Comparison of ENCODE assay signal across 9 cellular contexts in genomic region chr2:105144128-105144940, GRCh38.
DNase-seq lines count a peak whose midpoint lies in the region; ATAC-seq, FAIRE-seq and TF ChIP-seq lines count a peak whose summit lies in the region.
"Had no signal": no experiment of that assay in that cellular context is flagged by ENCODE, and none has a peak within 500 bp of the region (broad histone marks: within the 10 kb centered on the region; RNA-seq: fewer than 3 reads in every experiment).

No MANE protein-coding gene starts in this region.

- no peak for TF ChIP-seq RAD21 in HepG2 (CRISPR knock-in tag; IDR thresholded peaks at IDR 0.05)

- H3K4me1 ChIP-seq in HepG2 (ENCODE audit: insufficient read depth, low read length) (no peaks in the 10 kb centered on the region), right lobe of liver (no peaks in the 10 kb centered on the region), mesenchymal stem cell (ENCODE audit: control insufficient read depth, insufficient read depth, low read depth, low read length) (peaks cover 12% of the 10 kb centered on the region), gastrocnemius medialis (peaks cover 0 to 3% of the 10 kb centered on the region in 2 donors)

- H3K9me3 ChIP-seq in HepG2 (ENCODE audit: low read length): no peaks in the 10 kb centered on the region
- H3K9me3 ChIP-seq in right lobe of liver: no peaks in the 10 kb centered on the region
- no peaks in the 10 kb centered on the region for H3K9me3 ChIP-seq in mesenchymal stem cell (ENCODE audit: control insufficient read depth, low read length)
- H3K9me3 ChIP-seq in gastrocnemius medialis: no peaks in the 10 kb centered on the region

- no peak overlapping the region for H2BK15ac ChIP-seq in mesenchymal stem cell (ENCODE audit: low read depth, poor library complexity, severe bottlenecking)

- intact Hi-C loops in HepG2 (cut with micrococcal nuclease; ENCODE audit: unreplicated experiment) (no loop called here), right lobe of liver (cut with DNase I) (no loop called here), gastrocnemius medialis (cut with DNase I; ENCODE audit: low total_unique reads) (no loop called here)
- intact Hi-C loops in activated CD8-positive, alpha-beta T cell treated with anti-CD3 and anti-CD28 coated beads for 36 hours (cut with micrococcal nuclease): no loop called here

- H3K18ac ChIP-seq in mesenchymal stem cell (ENCODE audit: low read depth in 1 of 2, low read length in 2 of 2): no peak overlapping the region

- no peak overlapping the region for H2BK120ac ChIP-seq in mesenchymal stem cell (ENCODE audit: low read depth, low read length)

- H3K4me3 Mint-ChIP-seq in activated CD8-positive, alpha-beta T cell treated with anti-CD3 and anti-CD28 coated beads for 36 hours: peak overlapping the region; percentile 64

- no peak overlapping the region for H4K91ac ChIP-seq in mesenchymal stem cell (ENCODE audit: low read length)

- H3K14ac ChIP-seq in mesenchymal stem cell (ENCODE audit: low read length in 2 of 2): no peak overlapping the region

- no peaks in the 10 kb centered on the region for H4K20me1 ChIP-seq in HepG2 (ENCODE audit: insufficient read depth, low read length)

- FAIRE-seq in HepG2 (lab: Jason Lieb, UNC): no peak

- POLR2A ChIA-PET in HepG2 (lab: Yijun Ruan, JAX): no interaction called here
- POLR2A ChIA-PET in activated CD8-positive, alpha-beta T cell treated with anti-CD3 and anti-CD28 coated beads for 36 hours (lab: Charles Lee): no interaction called here

- H3K9ac ChIP-seq in HepG2 (ENCODE audit: insufficient read depth, low read depth, low read length) (no peak overlapping the region), mesenchymal stem cell (ENCODE audit: low read length) (no peak overlapping the region)

- no peaks in the 10 kb centered on the region for H3K9me3 Mint-ChIP-seq in activated CD8-positive, alpha-beta T cell treated with anti-CD3 and anti-CD28 coated beads for 36 hours

- WGBS in HepG2 (ENCODE audit: low lambda C conversion rate): 20% methylated on average over 27 of the region's 66 CpGs
- 26% methylated on average over 10 of the region's 66 CpGs for WGBS in right lobe of liver (ENCODE audit: insufficient coverage, low coverage, low lambda C conversion rate, missing lambda C conversion rate)
- WGBS in mesenchymal stem cell: 16% methylated on average over 45 of the region's 66 CpGs

- no peak overlapping the region for H3K27ac ChIP-seq in HepG2 (ENCODE audit: extremely low read length, insufficient read depth, low read length)
- no peak overlapping the region for H3K27ac ChIP-seq in right lobe of liver
- H3K27ac ChIP-seq in mesenchymal stem cell (ENCODE audit: low read length, poor library complexity, severe bottlenecking): no peak overlapping the region
- H3K27ac ChIP-seq in gastrocnemius medialis: no peak overlapping the region

- H2AK5ac ChIP-seq in mesenchymal stem cell (ENCODE audit: low read length, severe bottlenecking): no peak overlapping the region

- H3K79me1 ChIP-seq in mesenchymal stem cell (replicated peaks; ENCODE audit: low read length, poor library complexity, severe bottlenecking): no peaks in the 10 kb centered on the region

- in situ Hi-C loops in HepG2 (cut with HindIII; ENCODE audit: extremely low pct_ligation_motif_present, low pct_unique_long_range_greater_than_20kb) (no loop called here), gastrocnemius medialis (cut with MboI; ENCODE audit: low sequenced_read_pairs in 4 of 4) (no loop called here)

- TF ChIP-seq EP300 in HepG2 (IDR thresholded peaks at IDR 0.05; ENCODE audit: low read depth in 2 of 2, low read length in 2 of 2) (no peak), HepG2 (CRISPR knock-in tag; IDR thresholded peaks at IDR 0.05; ENCODE audit: borderline replicate concordance) (no peak)

- DNase-seq in HepG2 (ENCODE audit: low spot score) (no peak), right lobe of liver (no peak), mesenchymal stem cell (no peak), gastrocnemius medialis (no peak)
- DNase-seq in activated CD8-positive, alpha-beta T cell treated with anti-CD3 and anti-CD28 coated beads for 36 hours: no peak
- no peak for DNase-seq in stimulated activated naive CD4-positive, alpha-beta T cell (lab: John Stamatoyannopoulos, UW)
- DNase-seq: activated gamma-delta T cell had no signal

- peaks cover 38% of the 10 kb centered on the region for H3K27me3 Mint-ChIP-seq in activated CD8-positive, alpha-beta T cell treated with anti-CD3 and anti-CD28 coated beads for 36 hours

- no peaks in the 10 kb centered on the region for H3K36me3 ChIP-seq in HepG2 (replicated peaks in 1 of 2; ENCODE audit: control insufficient read depth in 1 of 2, insufficient read depth in 2 of 2, low read length in 2 of 2)
- no peaks in the 10 kb centered on the region for H3K36me3 ChIP-seq in right lobe of liver
- H3K36me3 ChIP-seq in mesenchymal stem cell (ENCODE audit: control insufficient read depth in 1 of 2, insufficient read depth in 2 of 2, low read depth in 1 of 2, low read length in 2 of 2): no peaks in the 10 kb centered on the region
- H3K36me3 ChIP-seq in gastrocnemius medialis: no peaks in the 10 kb centered on the region

- ATAC-seq in HepG2 (no peak), right lobe of liver (no peak), GM18907 (IDR thresholded peaks at IDR 0.05; ENCODE audit: unreplicated experiment) (no peak), gastrocnemius medialis (no peak), GM19452 (IDR thresholded peaks at IDR 0.05; ENCODE audit: unreplicated experiment) (no peak)
- no peak for ATAC-seq in activated CD8-positive, alpha-beta T cell treated with anti-CD3 and anti-CD28 coated beads for 36 hours

- H2AFZ ChIP-seq in HepG2 (ENCODE audit: low read length) (no peak overlapping the region), mesenchymal stem cell (ENCODE audit: low read depth, low read length) (no peak overlapping the region)

- H4K8ac ChIP-seq in mesenchymal stem cell (ENCODE audit: low read length): no peak overlapping the region

- no peak overlapping the region for H2BK12ac ChIP-seq in mesenchymal stem cell (ENCODE audit: low read length in 2 of 2)

- CTCF ChIA-PET in HepG2 (lab: Yijun Ruan, JAX; ENCODE audit: low intra/inter-chr PET ratio, low total read pairs): no interaction called here
- CTCF ChIA-PET in activated CD8-positive, alpha-beta T cell treated with anti-CD3 and anti-CD28 coated beads for 36 hours (lab: Charles Lee): interaction anchor here (0.8 to 1.9 kb wide), 2 partner anchors 30 to 89 kb away, joined by 3 to 4 read pairs; no protein-coding TSS in a partner anchor

- no TSS peak for BruUV-seq in HepG2 (replicated peaks; lab: Mats Ljungman, UMichigan)

- peak overlapping the region; percentile 17 for H3K27ac Mint-ChIP-seq in activated CD8-positive, alpha-beta T cell treated with anti-CD3 and anti-CD28 coated beads for 36 hours

- H3K79me2 ChIP-seq in HepG2 (ENCODE audit: insufficient read depth, low read length): no peaks in the 10 kb centered on the region

- H3K23ac ChIP-seq in mesenchymal stem cell (ENCODE audit: low read length in 2 of 2): peak overlapping the region in 1 of 2 experiments; percentile 14

- no peak for TF ChIP-seq CTCF in HepG2 (CRISPR knock-in tag; IDR thresholded peaks at IDR 0.05)
- TF ChIP-seq CTCF in right lobe of liver (IDR thresholded peaks at IDR 0.05): no peak
- no peak for TF ChIP-seq CTCF in activated CD8-positive, alpha-beta T cell treated with anti-CD3 and anti-CD28 coated beads for 36 hours (IDR thresholded peaks at IDR 0.05)
- TF ChIP-seq CTCF in gastrocnemius medialis (IDR thresholded peaks at IDR 0.05 in 4 of 5, conservative IDR thresholded peaks at IDR 0.05 in 1 of 5): no peak

- TF ChIP-seq POLR2A in HepG2 (IDR thresholded peaks at IDR 0.05; ENCODE audit: insufficient read depth in 1 of 2, low read depth in 2 of 2, low read length in 2 of 2) (no peak), right lobe of liver (IDR thresholded peaks at IDR 0.05) (no peak), gastrocnemius medialis (IDR thresholded peaks at IDR 0.05) (no peak)

- H3K4me3 ChIP-seq in HepG2 (replicated peaks in 1 of 3; ENCODE audit: insufficient read depth in 1 of 3, low read depth in 2 of 3, low read length in 3 of 3) (no peak overlapping the region; a peak in 1 of 6 replicates), right lobe of liver (peak overlapping the region in 1 of 3 donors; percentile 24), mesenchymal stem cell (ENCODE audit: insufficient read depth in 1 of 2, low read depth in 1 of 2, low read length in 2 of 2) (peak overlapping the region in 1 of 2 experiments; percentile 62), gastrocnemius medialis (peak overlapping the region in 1 of 4 donors; percentile 17)

- peaks cover 10% of the 10 kb centered on the region for H3K4me1 Mint-ChIP-seq in activated CD8-positive, alpha-beta T cell treated with anti-CD3 and anti-CD28 coated beads for 36 hours (ENCODE audit: low read depth)

- no peaks in the 10 kb centered on the region for H3K36me3 Mint-ChIP-seq in activated CD8-positive, alpha-beta T cell treated with anti-CD3 and anti-CD28 coated beads for 36 hours (ENCODE audit: low read depth)

- H3K4me2 ChIP-seq in HepG2 (ENCODE audit: low read depth, low read length) (no peak overlapping the region), mesenchymal stem cell (ENCODE audit: low read length, poor library complexity, severe bottlenecking) (peak overlapping the region; percentile 91)

- peaks cover 5 to 60% of the 10 kb centered on the region in 2 experiments; a peak in 3 of 5 replicates for H3K27me3 ChIP-seq in HepG2 (ENCODE audit: control insufficient read depth in 1 of 2, insufficient read depth in 2 of 2, low read length in 2 of 2)
- H3K27me3 ChIP-seq in right lobe of liver: no peaks in the 10 kb centered on the region
- H3K27me3 ChIP-seq in mesenchymal stem cell (ENCODE audit: control insufficient read depth in 1 of 2, insufficient read depth in 1 of 2, low read length in 2 of 2): peaks cover 38 to 71% of the 10 kb centered on the region in 2 experiments
- H3K27me3 ChIP-seq in gastrocnemius medialis: peaks cover 26 to 34% (median 30%) of the 10 kb centered on the region in 3 donors

- H3K4ac ChIP-seq in mesenchymal stem cell (ENCODE audit: low read depth in 1 of 2, low read length in 2 of 2): no peak overlapping the region

- H2BK5ac ChIP-seq in mesenchymal stem cell (ENCODE audit: low read depth, low read length, poor library complexity, severe bottlenecking): no peak overlapping the region

TF ChIP-seq in HepG2, 621 proteins besides CTCF, POLR2A, EP300 and RAD21:
- TF ChIP-seq TIGD3 (CRISPR knock-in tag; IDR thresholded peaks at IDR 0.05; ENCODE audit: borderline replicate concordance) (no peak), EZH2 (conservative IDR thresholded peaks at IDR 0.05; ENCODE audit: low read depth, low read length) (peak; percentile 55; the same call in 1 of the 2 replicates)
TF ChIP-seq in HepG2: peak in this region for 1.
